8 cellular contexts compared by ENCODE assay signal in genomic region chr6:146357578-146358340, GRCh38.
A peak's percentile ranks its signal among the peaks of the same experiment; 100 is the strongest.
DNase-seq lines count a peak whose midpoint lies in the region; ATAC-seq and TF ChIP-seq lines count a peak whose summit lies in the region.

No MANE protein-coding gene starts in this region.

- no peaks in the 10 kb centered on the region for H3K27me3 ChIP-seq in adipocyte (replicated peaks; ENCODE audit: control insufficient read depth, insufficient read depth, low read length)

- peaks cover 35% of the 10 kb centered on the region for H3K4me1 ChIP-seq in adipocyte (ENCODE audit: control insufficient read depth, insufficient read depth, low read length)

- no peaks in the 10 kb centered on the region for H3K36me3 ChIP-seq in adipocyte (ENCODE audit: control insufficient read depth, insufficient read depth, low read length, severe bottlenecking)

- H3K4me1 Mint-ChIP-seq in T-cell (no peaks in the 10 kb centered on the region), endothelial cell (ENCODE audit: unreplicated experiment) (peaks cover 9% of the 10 kb centered on the region)

- H3K36me3 Mint-ChIP-seq in T-cell, result no peaks in the 10 kb centered on the region
- H3K36me3 Mint-ChIP-seq in endothelial cell (ENCODE audit: low read depth, unreplicated experiment), result no peaks in the 10 kb centered on the region

- ATAC-seq in GM19463 (IDR thresholded peaks at IDR 0.05; ENCODE audit: unreplicated experiment), result peak; percentile 50
- ATAC-seq in HG03571 (IDR thresholded peaks at IDR 0.05; ENCODE audit: unreplicated experiment), result peak; percentile 40
- ATAC-seq in T-cell (replicated peaks in 1 of 4), result no peak

- H3K4me3 ChIP-seq in adipocyte (ENCODE audit: low read length), result peak overlapping the region; percentile 64

- H3K27me3 Mint-ChIP-seq in T-cell (no peaks in the 10 kb centered on the region), endothelial cell (ENCODE audit: unreplicated experiment) (no peaks in the 10 kb centered on the region)

- DNase-seq in AML-193 (lab: John Stamatoyannopoulos, UW) (peak; percentile 60 to 71), adipocyte (ENCODE audit: low read depth) (peak; percentile 87), non-pigmented ciliary epithelial cell (ENCODE audit: low read depth) (peak; percentile 71), T-cell (no peak), endothelial cell (ENCODE audit: low spot score) (no peak)
- DNase-seq in stimulated activated CD4-positive, alpha-beta T cell treated with anti-CD3 and anti-CD28 coated beads, Interleukin-15, amount 100 ng/mL, for 24 hours, result no peak

- POLR2A ChIA-PET in T-cell (lab: Charles Lee), result no interaction called here

- H3K9me3 ChIP-seq in adipocyte (ENCODE audit: control insufficient read depth, low read length), result no peaks in the 10 kb centered on the region

- no peak overlapping the region for H3K27ac Mint-ChIP-seq in T-cell
- H3K27ac Mint-ChIP-seq in endothelial cell (ENCODE audit: unreplicated experiment), result no peak overlapping the region

- CTCF ChIA-PET in T-cell (lab: Charles Lee), result no interaction called here

- H3K4me3 Mint-ChIP-seq in T-cell (no peak overlapping the region), endothelial cell (ENCODE audit: unreplicated experiment) (no peak overlapping the region)

- H3K9me3 Mint-ChIP-seq in T-cell, result peaks cover 0 to 5% (median 0%) of the 10 kb centered on the region in 3 donors
- H3K9me3 Mint-ChIP-seq in endothelial cell (ENCODE audit: unreplicated experiment), result no peaks in the 10 kb centered on the region

- TF ChIP-seq CTCF in endothelial cell (IDR thresholded peaks at IDR 0.05; ENCODE audit: unreplicated experiment), result no peak

- peak overlapping the region; percentile 30 for H3K9ac ChIP-seq in adipocyte (ENCODE audit: low read length)

Comparison
In these comparisons a context has a peak if more than half of its experiments do, and no peak if none do; other contexts are left out.
1. DNase-seq: peak in AML-193 (2 of 2), adipocyte (single experiment) and non-pigmented ciliary epithelial cell (single experiment); none in stimulated activated CD4-positive, alpha-beta T cell treated with anti-CD3 and anti-CD28 coated beads, Interleukin-15, amount 100 ng/mL, for 24 hours (single experiment), T-cell (0 of 34) and endothelial cell (single experiment).
2. ATAC-seq: peak in GM19463 (single experiment) and HG03571 (single experiment); none in T-cell (0 of 4).